ENCODE assay signal across 15 cellular contexts in the genomic region with DNA sequence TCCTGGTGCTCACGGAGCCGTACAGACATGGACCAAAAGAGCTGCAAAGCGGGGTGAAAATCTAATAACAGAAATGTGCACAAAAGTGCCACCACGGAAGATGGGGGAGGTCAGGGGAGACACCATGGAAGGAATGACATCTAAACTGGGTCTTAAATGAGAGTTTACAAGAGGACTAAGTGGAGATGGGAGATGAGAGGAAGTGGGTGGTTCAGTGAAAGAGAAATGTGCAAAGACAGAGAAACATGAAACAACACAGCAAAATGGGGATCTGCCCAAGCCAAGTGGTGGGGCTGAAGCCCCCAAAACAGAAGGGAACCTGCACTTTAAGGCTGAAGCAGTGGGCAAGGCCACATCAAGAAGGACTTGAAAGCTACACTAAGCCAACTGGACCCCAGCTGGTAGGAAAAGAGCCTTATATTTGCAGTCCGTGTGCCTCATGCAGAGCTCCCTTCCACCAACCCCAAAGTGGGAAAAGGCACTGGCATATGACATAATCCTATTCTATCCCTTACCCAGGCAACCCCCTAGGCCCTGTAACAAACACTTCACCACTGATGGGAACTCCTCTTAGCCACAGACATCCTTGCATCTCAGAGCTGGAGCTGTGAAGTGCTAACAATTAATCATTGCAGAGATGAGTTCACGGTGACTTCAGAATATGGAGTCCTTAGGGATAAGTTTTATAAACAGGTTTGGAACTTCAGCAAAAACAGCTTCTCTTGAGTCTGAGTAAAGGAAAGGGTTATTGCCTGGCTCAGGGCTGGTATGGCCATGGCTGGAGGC.
DNase-seq lines count a peak whose midpoint lies in the region; ATAC-seq and TF ChIP-seq lines count a peak whose summit lies in the region.
"Had no signal": no experiment of that assay in that cellular context is flagged by ENCODE, and none has a peak within 500 bp of the region (broad histone marks: within the 10 kb centered on the region; RNA-seq: fewer than 3 reads in every experiment).

No MANE protein-coding gene starts in this region.

- H2BK15ac ChIP-seq in mesenchymal stem cell (ENCODE audit: low read depth, poor library complexity, severe bottlenecking), result peak overlapping the region; percentile 65

- H4K91ac ChIP-seq in mesenchymal stem cell (ENCODE audit: low read length), result no peak overlapping the region

- peak overlapping the region; percentile 30 to 68 for H2BK12ac ChIP-seq in mesenchymal stem cell (ENCODE audit: low read length in 2 of 2)

- H3K4me3 Mint-ChIP-seq in CD8-positive, alpha-beta T cell, result peak overlapping the region; percentile 41
- no peak overlapping the region; the same call in 1 of the 2 replicates for H3K4me3 Mint-ChIP-seq in HFFc6
- H3K4me3 Mint-ChIP-seq in activated CD8-positive, alpha-beta T cell treated with anti-CD3 and anti-CD28 coated beads for 36 hours, result no peak overlapping the region
- H3K4me3 Mint-ChIP-seq in Calu3 (ENCODE audit: low read depth, unreplicated experiment), result no peak overlapping the region
- H3K4me3 Mint-ChIP-seq: neural progenitor cell had no signal

- H2AFZ ChIP-seq in mesenchymal stem cell (ENCODE audit: low read depth, low read length), result no peak overlapping the region
- H2AFZ ChIP-seq: hepatocyte, neural progenitor cell had no signal

- no peak overlapping the region for H3K27ac ChIP-seq in CD8-positive, alpha-beta T cell (ENCODE audit: low read depth, low read length)
- H3K27ac ChIP-seq in mesenchymal stem cell (ENCODE audit: low read length, poor library complexity, severe bottlenecking), result no peak overlapping the region
- H3K27ac ChIP-seq: hepatocyte, neural progenitor cell, thyroid gland had no signal

- no peaks in the 10 kb centered on the region for H3K27me3 Mint-ChIP-seq in CD8-positive, alpha-beta T cell (ENCODE audit: low read depth)
- H3K27me3 Mint-ChIP-seq in HFFc6 (ENCODE audit: insufficient read depth) (no peaks in the 10 kb centered on the region), Calu3 (ENCODE audit: unreplicated experiment) (no peaks in the 10 kb centered on the region)
- H3K27me3 Mint-ChIP-seq in activated CD8-positive, alpha-beta T cell treated with anti-CD3 and anti-CD28 coated beads for 36 hours, result no peaks in the 10 kb centered on the region

- H3K27ac Mint-ChIP-seq in CD8-positive, alpha-beta T cell, result no peak overlapping the region
- H3K27ac Mint-ChIP-seq in HFFc6 (peak overlapping the region; percentile 76), Calu3 (ENCODE audit: unreplicated experiment) (no peak overlapping the region)
- peak overlapping the region; percentile 71 for H3K27ac Mint-ChIP-seq in activated CD8-positive, alpha-beta T cell treated with anti-CD3 and anti-CD28 coated beads for 36 hours
- H3K27ac Mint-ChIP-seq: neural progenitor cell had no signal

- no peaks in the 10 kb centered on the region for H3K79me1 ChIP-seq in mesenchymal stem cell (replicated peaks; ENCODE audit: low read length, poor library complexity, severe bottlenecking)

- H4K8ac ChIP-seq in mesenchymal stem cell (ENCODE audit: low read length), result no peak overlapping the region

- no peak overlapping the region for H3K18ac ChIP-seq in mesenchymal stem cell (ENCODE audit: low read depth in 1 of 2, low read length in 2 of 2)

- no peaks in the 10 kb centered on the region for H3K36me3 ChIP-seq in CD8-positive, alpha-beta T cell (ENCODE audit: insufficient read depth, low read length)
- H3K36me3 ChIP-seq in mesenchymal stem cell (ENCODE audit: control insufficient read depth in 1 of 2, insufficient read depth in 2 of 2, low read depth in 1 of 2, low read length in 2 of 2), result no peaks in the 10 kb centered on the region
- H3K36me3 ChIP-seq: neural progenitor cell, thyroid gland had no signal

- ATAC-seq in CD8-positive, alpha-beta T cell, result no peak
- ATAC-seq in activated CD8-positive, alpha-beta T cell treated with anti-CD3 and anti-CD28 coated beads for 36 hours, result no peak
- ATAC-seq in HG03280 (IDR thresholded peaks at IDR 0.05; ENCODE audit: unreplicated experiment), result no peak

- H3K9me3 Mint-ChIP-seq in CD8-positive, alpha-beta T cell, result no peaks in the 10 kb centered on the region
- H3K9me3 Mint-ChIP-seq in HFFc6 (no peaks in the 10 kb centered on the region), Calu3 (ENCODE audit: low read depth, unreplicated experiment) (no peaks in the 10 kb centered on the region)
- no peaks in the 10 kb centered on the region for H3K9me3 Mint-ChIP-seq in activated CD8-positive, alpha-beta T cell treated with anti-CD3 and anti-CD28 coated beads for 36 hours
- H3K9me3 Mint-ChIP-seq: neural progenitor cell had no signal

- H2AK5ac ChIP-seq in mesenchymal stem cell (ENCODE audit: low read length, severe bottlenecking), result no peak overlapping the region

- H3K4me2 ChIP-seq in mesenchymal stem cell (ENCODE audit: low read length, poor library complexity, severe bottlenecking), result no peak overlapping the region
- H3K4me2 ChIP-seq: hepatocyte, neural progenitor cell had no signal

- POLR2A ChIA-PET in CD8-positive, alpha-beta T cell (lab: Charles Lee), result interaction anchor here (1.2 kb wide), 1 partner anchor 11 kb away, joined by 3 read pairs; no protein-coding TSS in a partner anchor
- POLR2A ChIA-PET in activated CD8-positive, alpha-beta T cell treated with anti-CD3 and anti-CD28 coated beads for 36 hours (lab: Charles Lee), result interaction anchor here (0.5 to 4.2 kb wide), 5 partner anchors 11 to 602 kb away, joined by 3 to 40 read pairs (median 3); no protein-coding TSS in a partner anchor

- H3K36me3 Mint-ChIP-seq in CD8-positive, alpha-beta T cell, result no peaks in the 10 kb centered on the region
- H3K36me3 Mint-ChIP-seq in HFFc6 (ENCODE audit: low read depth) (no peaks in the 10 kb centered on the region), Calu3 (ENCODE audit: insufficient read depth, unreplicated experiment) (no peaks in the 10 kb centered on the region)
- no peaks in the 10 kb centered on the region for H3K36me3 Mint-ChIP-seq in activated CD8-positive, alpha-beta T cell treated with anti-CD3 and anti-CD28 coated beads for 36 hours (ENCODE audit: low read depth)
- H3K36me3 Mint-ChIP-seq: neural progenitor cell had no signal

- no peak overlapping the region for H2BK5ac ChIP-seq in mesenchymal stem cell (ENCODE audit: low read depth, low read length, poor library complexity, severe bottlenecking)

- intact Hi-C loops in CD8-positive, alpha-beta T cell (cut with DNase I, micrococcal nuclease), result no loop called here
- intact Hi-C loops in activated CD8-positive, alpha-beta T cell treated with anti-CD3 and anti-CD28 coated beads for 36 hours (cut with micrococcal nuclease), result no loop called here
- intact Hi-C loops in Calu3 (cut with micrococcal nuclease; ENCODE audit: unreplicated experiment), result no loop called here

- H3K23ac ChIP-seq in mesenchymal stem cell (ENCODE audit: low read length in 2 of 2), result no peak overlapping the region

- DNase-seq in CD8-positive, alpha-beta T cell, result no peak
- DNase-seq in HFFc6, result no peak
- DNase-seq in activated CD8-positive, alpha-beta T cell treated with anti-CD3 and anti-CD28 coated beads for 36 hours, result no peak
- DNase-seq in mesenchymal stem cell, result peak; percentile 73
- no peak for DNase-seq in Calu3
- no peak for DNase-seq in NCI-H128 (lab: John Stamatoyannopoulos, UW; ENCODE audit: unreplicated experiment)
- DNase-seq: activated gamma-delta T cell, cerebellar nuclear complex, DMS 273 treated with DMSO at 0.1 percent for 48 hours, NCI-H1048, SHP77, thyroid gland had no signal

- peak overlapping the region in 1 of 2 experiments; percentile 9 for H3K4ac ChIP-seq in mesenchymal stem cell (ENCODE audit: low read depth in 1 of 2, low read length in 2 of 2)

- peaks cover 53% of the 10 kb centered on the region for H3K4me1 ChIP-seq in CD8-positive, alpha-beta T cell (ENCODE audit: insufficient read depth, low read length)
- peaks cover 28% of the 10 kb centered on the region for H3K4me1 ChIP-seq in mesenchymal stem cell (ENCODE audit: control insufficient read depth, insufficient read depth, low read depth, low read length)
- H3K4me1 ChIP-seq: neural progenitor cell had no signal

- H3K14ac ChIP-seq in mesenchymal stem cell (ENCODE audit: low read length in 2 of 2), result no peak overlapping the region

- H3K9ac ChIP-seq in mesenchymal stem cell (ENCODE audit: low read length), result no peak overlapping the region
- H3K9ac ChIP-seq: neural progenitor cell had no signal

- no peaks in the 10 kb centered on the region for H3K9me3 ChIP-seq in CD8-positive, alpha-beta T cell (ENCODE audit: low read length)
- H3K9me3 ChIP-seq in mesenchymal stem cell (ENCODE audit: control insufficient read depth, low read length), result no peaks in the 10 kb centered on the region
- H3K9me3 ChIP-seq: thyroid gland had no signal

- H3K27me3 ChIP-seq in CD8-positive, alpha-beta T cell (ENCODE audit: insufficient read depth, low read length), result no peaks in the 10 kb centered on the region
- peaks cover 0 to 4% of the 10 kb centered on the region in 2 experiments for H3K27me3 ChIP-seq in mesenchymal stem cell (ENCODE audit: control insufficient read depth in 1 of 2, insufficient read depth in 1 of 2, low read length in 2 of 2)
- H3K27me3 ChIP-seq: hepatocyte, neural progenitor cell, thyroid gland had no signal

- no peak overlapping the region for H3K4me3 ChIP-seq in CD8-positive, alpha-beta T cell (ENCODE audit: low read depth, low read length)
- H3K4me3 ChIP-seq in mesenchymal stem cell (ENCODE audit: insufficient read depth in 1 of 2, low read depth in 1 of 2, low read length in 2 of 2), result no peak overlapping the region
- H3K4me3 ChIP-seq: hepatocyte, neural progenitor cell, thyroid gland had no signal

- peaks cover 50% of the 10 kb centered on the region for H3K4me1 Mint-ChIP-seq in CD8-positive, alpha-beta T cell (ENCODE audit: low read depth)
- H3K4me1 Mint-ChIP-seq in HFFc6 (ENCODE audit: low read depth), result peaks cover 67% of the 10 kb centered on the region
- H3K4me1 Mint-ChIP-seq in activated CD8-positive, alpha-beta T cell treated with anti-CD3 and anti-CD28 coated beads for 36 hours (ENCODE audit: low read depth), result peaks cover 62% of the 10 kb centered on the region
- peaks cover 22% of the 10 kb centered on the region for H3K4me1 Mint-ChIP-seq in Calu3 (ENCODE audit: low read depth, unreplicated experiment)

- H2BK120ac ChIP-seq in mesenchymal stem cell (ENCODE audit: low read depth, low read length), result no peak overlapping the region

- no peak for TF ChIP-seq CTCF in CD8-positive, alpha-beta T cell (IDR thresholded peaks at IDR 0.05)
- TF ChIP-seq CTCF in HFFc6 (IDR thresholded peaks at IDR 0.05) (no peak), Calu3 (IDR thresholded peaks at IDR 0.05; ENCODE audit: unreplicated experiment) (no peak)
- no peak for TF ChIP-seq CTCF in activated CD8-positive, alpha-beta T cell treated with anti-CD3 and anti-CD28 coated beads for 36 hours (IDR thresholded peaks at IDR 0.05)

- 76% methylated on average over 6 of the region's 6 CpGs for WGBS in mesenchymal stem cell

- no TSS peak for BruUV-seq in Calu3 (replicated peaks; lab: Mats Ljungman, UMichigan)

- CTCF ChIA-PET in CD8-positive, alpha-beta T cell (lab: Charles Lee), result interaction anchor here (1.5 to 2.4 kb wide), 2 partner anchors 10 to 14 kb away, joined by 4 to 7 read pairs; no protein-coding TSS in a partner anchor
- CTCF ChIA-PET in activated CD8-positive, alpha-beta T cell treated with anti-CD3 and anti-CD28 coated beads for 36 hours (lab: Charles Lee), result interaction anchor here (0.6 to 1.2 kb wide), 3 partner anchors 14 to 188 kb away, joined by 3 to 5 read pairs (median 3); no protein-coding TSS in a partner anchor
- CTCF ChIA-PET in Calu3 (lab: Charles Lee), result interaction anchor here (1.6 kb wide), 1 partner anchor 10 kb away, joined by 4 read pairs; no protein-coding TSS in a partner anchor

Comparison
In these comparisons a context has a peak if more than half of its experiments do, and no peak if none do; other contexts are left out.
1. H3K27ac Mint-ChIP-seq: peak in HFFc6 (single experiment) and activated CD8-positive, alpha-beta T cell treated with anti-CD3 and anti-CD28 coated beads for 36 hours (single experiment); none in CD8-positive, alpha-beta T cell (single experiment) and Calu3 (single experiment).